10 cellular contexts compared by ENCODE assay signal in genomic region chr22:45783690-45784089, GRCh38.
"Had no signal": no experiment of that assay in that cellular context is flagged by ENCODE, and none has a peak within 500 bp of the region (broad histone marks: within the 10 kb centered on the region; RNA-seq: fewer than 3 reads in every experiment).

No MANE protein-coding gene starts in this region.

- H3K4me3 ChIP-seq: skin epidermis had no signal

- ATAC-seq: effector memory CD8-positive, alpha-beta T cell had no signal

- H3K27ac ChIP-seq: epithelial cell of prostate, skin epidermis had no signal

- DNase-seq: activated CD4-positive, alpha-beta T cell treated with anti-CD3 and anti-CD28 coated beads, Interleukin-2, amount 10 ng/mL, durations not matched to agents 7 days and 5 days; activated CD4-positive, CD25-positive, alpha-beta regulatory T cell; activated CD8-positive, alpha-beta memory T cell treated with anti-CD3 and anti-CD28 coated beads for 24 hours; activated naive CD4-positive, alpha-beta T cell treated with Interleukin-2 at 50 U/mL for 16 hours; central memory CD4-positive, alpha-beta T cell; effector memory CD8-positive, alpha-beta T cell; hypothalamus; stimulated activated CD4-positive, alpha-beta T cell treated with anti-CD3 and anti-CD28 coated beads, Interleukin-4, amount 100 ng/mL, for 4 hours had no signal
